ENCODE assay signal across 24 cellular contexts in genomic region chr22:21759631-21760030, GRCh38. TPM values are rescaled to one million over a fixed set of nuclear protein-coding genes. Genes with fewer than 3 reads are reported as not detected.
DNase-seq lines count a peak whose midpoint lies in the region; ATAC-seq, FAIRE-seq and TF ChIP-seq lines count a peak whose summit lies in the region.
"Had no signal": no experiment of that assay in that cellular context is flagged by ENCODE, and none has a peak within 500 bp of the region (broad histone marks: within the 10 kb centered on the region; RNA-seq: fewer than 3 reads in every experiment).

No MANE protein-coding gene starts in this region.

- H3K79me1 ChIP-seq in mesendoderm (ENCODE audit: low read length), result no peaks in the 10 kb centered on the region

- no peak overlapping the region for H3K23ac ChIP-seq in mesendoderm (ENCODE audit: low read length)

- H3K36me3 ChIP-seq in spleen (peaks cover 0 to 100% (median 56%) of the 10 kb centered on the region in 6 donors), mesendoderm (ENCODE audit: control insufficient read depth, insufficient read depth, low read length) (peaks cover 5% of the 10 kb centered on the region), pancreas (peaks cover 0 to 25% (median 10%) of the 10 kb centered on the region in 3 donors)

- DNase-seq in G401 (ENCODE audit: low spot score) (peak; percentile 55), fibroblast of villous mesenchyme (ENCODE audit: low read depth) (peak; percentile 53), spleen (peak; percentile 18), mesendoderm (no peak), pancreas (no peak), NCI-H345 (lab: John Stamatoyannopoulos, UW) (no peak)
- DNase-seq: BE2C, Caco-2, DMS 273 treated with DMSO at 0.1 percent for 48 hours, DMS79 treated with DMSO at 0.1 percent for 48 hours, GM23248, NCI-H1105, NCI-H146, NCI-H2029, NCI-H2227 treated with DMSO at 0.1 percent for 48 hours, NCI-H510A treated with DMSO at 0.1 percent for 48 hours, NCI-H774, Peyer's patch had no signal

- no peak overlapping the region for H4K5ac ChIP-seq in mesendoderm (ENCODE audit: low read length)

- H3K27me3 ChIP-seq in spleen (replicated peaks in 1 of 7) (no peaks in the 10 kb centered on the region), mesendoderm (ENCODE audit: insufficient read depth, low read length, poor library complexity) (no peaks in the 10 kb centered on the region), pancreas (no peaks in the 10 kb centered on the region)
- H3K27me3 ChIP-seq: BE2C, Peyer's patch had no signal

- H3K9me3 ChIP-seq in spleen (no peaks in the 10 kb centered on the region), pancreas (no peaks in the 10 kb centered on the region)
- H3K9me3 ChIP-seq: BE2C, Caco-2, HAP-1, Peyer's patch had no signal

- WGBS in spleen, 5 donors, result 63 to 94% (median 78%) methylated on average over 2 of the region's 2 CpGs
- WGBS in mesendoderm (ENCODE audit: extremely low coverage, insufficient coverage, low lambda C conversion rate), result no CpG with 5 or more reads among the region's 2 CpGs
- WGBS in pancreas, 2 donors, result 92 to 96% methylated on average over 2 of the region's 2 CpGs

- H2BK5ac ChIP-seq in mesendoderm (ENCODE audit: low read length), result no peak overlapping the region

- no peak overlapping the region for H3K56ac ChIP-seq in mesendoderm (ENCODE audit: low read length)

- H3K27ac ChIP-seq in spleen (peak overlapping the region in 3 of 8 donors; percentile 2 to 88 (median 38)), mesendoderm (ENCODE audit: low read depth, low read length) (no peak overlapping the region), pancreas (no peak overlapping the region)
- H3K27ac ChIP-seq: GM23248, Peyer's patch had no signal

- intact Hi-C loops in spleen (cut with DNase I; ENCODE audit: low total_unique reads) (no loop called here), pancreas (cut with DNase I) (no loop called here)

- TF ChIP-seq POLR2A in spleen (IDR thresholded peaks at IDR 0.05), result no peak

- H3K36me3 Mint-ChIP-seq in brain, result peaks cover 33% of the 10 kb centered on the region

- H3K79me2 ChIP-seq in mesendoderm (ENCODE audit: control insufficient read depth, insufficient read depth, low read length), result no peaks in the 10 kb centered on the region

- no peak overlapping the region for H3K4me3 ChIP-seq in fibroblast of villous mesenchyme (ENCODE audit: low read depth, low read length)
- H3K4me3 ChIP-seq in spleen, result no peak overlapping the region
- no peak overlapping the region for H3K4me3 ChIP-seq in mesendoderm (ENCODE audit: low read length)
- no peak overlapping the region for H3K4me3 ChIP-seq in pancreas
- H3K4me3 ChIP-seq: GM12878, GM23248, HAP-1, Peyer's patch had no signal

- no peak for FAIRE-seq in pancreas (lab: Jason Lieb, UNC)
- FAIRE-seq: A204.1, GM12878, HTR-8/SVneo had no signal

- no peak for ATAC-seq in pancreas
- no peak for ATAC-seq in GM18517 (IDR thresholded peaks at IDR 0.05; ENCODE audit: unreplicated experiment)
- ATAC-seq: GM12878 had no signal

- no peak overlapping the region for H3K4me2 ChIP-seq in mesendoderm (ENCODE audit: low read length)

- H2BK15ac ChIP-seq in mesendoderm (replicated peaks; ENCODE audit: low read depth), result no peak overlapping the region

- no peak overlapping the region for H3K4me3 Mint-ChIP-seq in brain

- H3K27me3 Mint-ChIP-seq in brain, result no peaks in the 10 kb centered on the region

- no peak overlapping the region for H3K18ac ChIP-seq in mesendoderm (ENCODE audit: low read length)

- no peak overlapping the region for H2BK120ac ChIP-seq in mesendoderm (ENCODE audit: low read depth, low read length)

- TF ChIP-seq CTCF in brain (conservative IDR thresholded peaks at IDR 0.05), result no peak
- TF ChIP-seq CTCF in fibroblast of villous mesenchyme (IDR thresholded peaks at IDR 0.05; ENCODE audit: insufficient read depth, low read depth, low read length), result no peak
- no peak for TF ChIP-seq CTCF in spleen (IDR thresholded peaks at IDR 0.05 in 8 of 11, conservative IDR thresholded peaks at IDR 0.05 in 3 of 11)
- no peak for TF ChIP-seq CTCF in pancreas (IDR thresholded peaks at IDR 0.05)

- H4K8ac ChIP-seq in mesendoderm (ENCODE audit: low read depth, low read length), result no peak overlapping the region

- H3K4me1 ChIP-seq in spleen (peaks cover 0 to 72% (median 28%) of the 10 kb centered on the region in 6 donors), mesendoderm (ENCODE audit: control insufficient read depth, low read depth, low read length) (no peaks in the 10 kb centered on the region), pancreas (no peaks in the 10 kb centered on the region)
- H3K4me1 ChIP-seq: Caco-2 had no signal

- H3K27ac Mint-ChIP-seq in brain, result peak overlapping the region in 4 of 5 experiments; percentile 54 to 77 (median 64)

- H3K9me3 Mint-ChIP-seq in brain, result no peaks in the 10 kb centered on the region

- in situ Hi-C loops in G401 (cut with HindIII; ENCODE audit: low sequenced_read_pairs), result no loop called here

- H3K9ac ChIP-seq in mesendoderm (ENCODE audit: low read length), result no peak overlapping the region
- H3K9ac ChIP-seq: GM23248 had no signal

- no peak overlapping the region for H3K4ac ChIP-seq in mesendoderm (ENCODE audit: low read depth, low read length)

- no peak overlapping the region for H2AK5ac ChIP-seq in mesendoderm (ENCODE audit: low read length)

- peaks cover 35% of the 10 kb centered on the region for H3K4me1 Mint-ChIP-seq in brain

RNA-seq across cellular contexts. Expression of gene YPEL1, which starts 24.0 kb away (rescaled TPM):
- total RNA-seq in G401 (2014; rRNA removed; shearing (Covaris generic)), result 0.14 and 0.62 TPM in 2 replicates
- 35.1 TPM for polyA plus RNA-seq in brain (ENCODE audit: insufficient read depth, low read depth, low replicate concordance)
- total RNA-seq in fibroblast of villous mesenchyme, result under 0.01 TPM in 2 replicates
- total RNA-seq in spleen, result 10 to 100 TPM in 5 of 7 donors, 1 to 10 TPM in 2; 6.9 to 21.3 (median 14.6) TPM
- polyA plus RNA-seq in spleen, result 1 to 10 TPM; 4.8 to 6.4 (median 5.4) TPM
- 1.6 TPM for polyA plus RNA-seq in mesendoderm (2013, experiment 1 of 2)
- 1.4 TPM for polyA plus RNA-seq in mesendoderm (2013, experiment 2 of 2)
- 1 to 10 TPM; 2.0 to 7.2 (median 2.7) TPM for total RNA-seq in pancreas
- 1 to 10 TPM; 2.4 to 3.1 TPM for polyA plus RNA-seq in pancreas

Comparison
In these comparisons a context has a peak if more than half of its experiments do, and no peak if none do; other contexts are left out.
1. DNase-seq: peak in G401 (single experiment), fibroblast of villous mesenchyme (single experiment) and spleen (single experiment); none in mesendoderm (single experiment), pancreas (0 of 6) and NCI-H345 (single experiment).